ENCODE assay signal across 10 cellular contexts in genomic region chr16:66905633-66906539, GRCh38. TPM values are rescaled to one million over a fixed set of nuclear protein-coding genes. Genes with fewer than 3 reads are reported as not detected.
A peak's percentile ranks its signal among the peaks of the same experiment; 100 is the strongest.
DNase-seq lines count a peak whose midpoint lies in the region; ATAC-seq, FAIRE-seq and TF ChIP-seq lines count a peak whose summit lies in the region.
"Had no signal": no experiment of that assay in that cellular context is flagged by ENCODE, and none has a peak within 500 bp of the region (broad histone marks: within the 10 kb centered on the region; RNA-seq: fewer than 3 reads in every experiment).

No MANE protein-coding gene starts in this region.

- no peak overlapping the region for H3K9ac ChIP-seq in GM12878 (ENCODE audit: control insufficient read depth, insufficient read depth, low read length)
- H3K9ac ChIP-seq in muscle layer of colon (ENCODE audit: low read length) = no peak overlapping the region

- no peak for TF ChIP-seq CTCF in Calu3 (IDR thresholded peaks at IDR 0.05; ENCODE audit: unreplicated experiment)
- no peak for TF ChIP-seq CTCF in GM12878 (IDR thresholded peaks at IDR 0.05 in 2 of 3, conservative IDR thresholded peaks at IDR 0.05 in 1 of 3; ENCODE audit: control insufficient read depth in 2 of 3, extremely low read depth in 1 of 3, insufficient read depth in 1 of 3, low read depth in 3 of 3, low read length in 3 of 3)
- TF ChIP-seq CTCF in D721Med (IDR thresholded peaks at IDR 0.05; ENCODE audit: insufficient read depth, missing control alignments) = no peak

- no peak overlapping the region for H3K27ac ChIP-seq in GM12878 (ENCODE audit: control insufficient read depth, insufficient read depth)
- H3K27ac ChIP-seq in muscle layer of colon (ENCODE audit: low read depth, low read length) = peak overlapping the region; percentile 53
- H3K27ac ChIP-seq: neutrophil had no signal

- TF ChIP-seq POLR2A in GM12878 (IDR thresholded peaks at IDR 0.05; ENCODE audit: low read depth, low read length) = no peak

- no peak overlapping the region for H3K27ac Mint-ChIP-seq in Calu3 (ENCODE audit: unreplicated experiment)

- no peak for TF ChIP-seq RAD21 in GM12878 (IDR thresholded peaks at IDR 0.05; ENCODE audit: insufficient read depth, low read depth, low read length)

- H2AFZ ChIP-seq in GM12878 (ENCODE audit: control insufficient read depth, low read depth, low read length) = no peak overlapping the region

- H3K4me3 ChIP-seq in GM12878 = no peak overlapping the region
- H3K4me3 ChIP-seq in muscle layer of colon (ENCODE audit: low read depth in 1 of 2, low read length in 2 of 2) = peak overlapping the region in 1 of 2 donors; percentile 41

- H3K4me2 ChIP-seq in GM12878 (ENCODE audit: control insufficient read depth, insufficient read depth) = no peak overlapping the region

- CTCF ChIA-PET in Calu3 (lab: Charles Lee) = interaction anchor here (0.5 to 1.3 kb wide), 3 partner anchors 21 to 773 kb away, joined by 3 to 5 read pairs (median 3); no protein-coding TSS in a partner anchor
- CTCF ChIA-PET in GM12878 (lab: Yijun Ruan, JAX) = interaction anchor here (1.3 to 1.7 kb wide), 2 partner anchors 10 to 13 kb away, joined by 3 to 5 read pairs; partner anchors contain the start of gene CDH16

- H3K27me3 Mint-ChIP-seq in Calu3 (ENCODE audit: unreplicated experiment) = peaks cover 30% of the 10 kb centered on the region

- H3K9me3 Mint-ChIP-seq in Calu3 (ENCODE audit: low read depth, unreplicated experiment) = no peaks in the 10 kb centered on the region

- peaks cover 12% of the 10 kb centered on the region for H3K4me1 Mint-ChIP-seq in Calu3 (ENCODE audit: low read depth, unreplicated experiment)

- no peak for TF ChIP-seq EP300 in GM12878 (IDR thresholded peaks at IDR 0.05; ENCODE audit: borderline replicate concordance in 1 of 2, control insufficient read depth in 1 of 2, low read depth in 2 of 2, low read length in 2 of 2)

- no peaks in the 10 kb centered on the region for H4K20me1 ChIP-seq in GM12878 (ENCODE audit: control insufficient read depth, insufficient read depth)

- SMC1A ChIA-PET in GM12878 (lab: Charles Lee; ENCODE audit: uncharacterized antibody, unreplicated experiment) = interaction anchor here (0.8 to 1.1 kb wide), 3 partner anchors 8 to 14 kb away, joined by 3 read pairs; no protein-coding TSS in a partner anchor

- no peaks in the 10 kb centered on the region for H3K36me3 Mint-ChIP-seq in Calu3 (ENCODE audit: insufficient read depth, unreplicated experiment)

- no peaks in the 10 kb centered on the region for H3K9me3 ChIP-seq in GM12878 (replicated peaks; ENCODE audit: control insufficient read depth, insufficient read depth, low read length)
- H3K9me3 ChIP-seq in muscle layer of colon (ENCODE audit: low read length) = no peaks in the 10 kb centered on the region
- H3K9me3 ChIP-seq: neutrophil had no signal

- H3K4me1 ChIP-seq in GM12878 (ENCODE audit: control insufficient read depth, insufficient read depth, low read length) = peaks cover 4% of the 10 kb centered on the region; the same call in 1 of the 2 replicates
- H3K4me1 ChIP-seq in muscle layer of colon (ENCODE audit: insufficient read depth, low read length) = peaks cover 44% of the 10 kb centered on the region

- RAD21 ChIA-PET in GM12878 (lab: Charles Lee; ENCODE audit: unreplicated experiment) = no interaction called here

- no peaks in the 10 kb centered on the region for H3K79me2 ChIP-seq in GM12878 (ENCODE audit: control insufficient read depth, insufficient read depth, low read length)

- peak; percentile 15; the same call in 2 of the 3 replicates for ATAC-seq in GM12878
- ATAC-seq in GM21367 (IDR thresholded peaks at IDR 0.05; ENCODE audit: unreplicated experiment) = no peak
- no peak for ATAC-seq in HG02852 (IDR thresholded peaks at IDR 0.05; ENCODE audit: unreplicated experiment)

- H3K27me3 ChIP-seq in GM12878 (replicated peaks in 1 of 2; ENCODE audit: control insufficient read depth in 2 of 2, insufficient read depth in 2 of 2, low read length in 1 of 2) (no peaks in the 10 kb centered on the region; a peak in 1 of 4 replicates), muscle layer of colon (ENCODE audit: control insufficient read depth in 1 of 2, insufficient read depth in 2 of 2, low read length in 2 of 2) (no peaks in the 10 kb centered on the region)

- intact Hi-C loops in Calu3 (cut with micrococcal nuclease; ENCODE audit: unreplicated experiment) = no loop called here
- intact Hi-C loops in GM12878 (cut with micrococcal nuclease; ENCODE audit: unreplicated experiment) = no loop called here

- 46% methylated on average over 11 of the region's 11 CpGs for WGBS in GM12878 (ENCODE audit: insufficient coverage, insufficient replicate concordance, low lambda C conversion rate, missing lambda C conversion rate)

- in situ Hi-C loops in GM12878 (cut with MboI) = no loop called here

- H3K36me3 ChIP-seq in GM12878 (ENCODE audit: control insufficient read depth in 2 of 2, insufficient read depth in 2 of 2, low read length in 1 of 2) (no peaks in the 10 kb centered on the region), muscle layer of colon (ENCODE audit: insufficient read depth, low read length) (no peaks in the 10 kb centered on the region)
- H3K36me3 ChIP-seq: neutrophil had no signal

- POLR2A ChIA-PET in GM12878 (lab: Charles Lee) = no interaction called here

- FAIRE-seq in GM12878 (lab: Jason Lieb, UNC) = no peak
- FAIRE-seq in D721Med (lab: Jason Lieb, UNC) = no peak

- DNase-seq in Calu3 (peak; percentile 75), NAMALWA (ENCODE audit: low spot score) (peak; percentile 51), GM12878 (ENCODE audit: low read depth, low spot score) (no peak), SW 1271 (lab: John Stamatoyannopoulos, UW) (no peak), D721Med (ENCODE audit: insufficient read length, low spot score) (no peak)

- no peak overlapping the region for H3K4me3 Mint-ChIP-seq in Calu3 (ENCODE audit: low read depth, unreplicated experiment)

- BruUV-seq in Calu3 (replicated peaks; lab: Mats Ljungman, UMichigan) (no TSS peak), GM12878 (replicated peaks; lab: Mats Ljungman, UMichigan) (no TSS peak)

RNA-seq across cellular contexts. Expression of gene CDH16, which starts 12.8 kb away (rescaled TPM):
- total RNA-seq in Calu3 (2022) = not detected in 2 replicates
- total RNA-seq in GM12878 (2013; cell fraction: nucleolus; rRNA removed) = not detected in 2 replicates
- not detected in 2 replicates for total RNA-seq in GM12878 (2014; rRNA removed)
- total RNA-seq in GM12878 (2014; rRNA removed; fragmentation: Illumina TruSeq; extraction: Trizol) = not detected in 2 replicates
- total RNA-seq in GM12878 (2021) = not detected in 2 replicates
- not detected for polyA plus RNA-seq in GM12878 (2011; ENCODE audit: low read depth)
- 0.05 TPM in 1 of 2 replicates, not detected in the other for polyA plus RNA-seq in GM12878 (2011; rRNA removed)
- polyA plus RNA-seq in GM12878 (2011; cell fraction: cytosol; rRNA removed) = 0.04 and 0.05 TPM in 2 replicates
- polyA plus RNA-seq in GM12878 (2011; cell fraction: nucleus; rRNA removed) = 0.18 and 0.28 TPM in 2 replicates
- polyA plus RNA-seq in GM12878 (2012) = not detected in 2 replicates
- not detected in 2 replicates for polyA plus RNA-seq in GM12878 (2014; fragmentation: Illumina TruSeq; extraction: Trizol)
- polyA plus RNA-seq in GM12878 (2014; fragmentation: Nextera tagmentation; extraction: Ambion mirVana) = not detected
- not detected in 2 replicates for polyA plus RNA-seq in GM12878 (2014; rRNA removed)
- not detected for polyA plus RNA-seq in GM12878 (2016; fragmentation: Nextera tagmentation; extraction: Ambion mirVana)
- 1.2 TPM in 1 of 2 replicates, not detected in the other for polyA minus RNA-seq in GM12878 (2011; rRNA and poly(A)+ RNA removed)
- not detected in 2 replicates for polyA minus RNA-seq in GM12878 (2011; cell fraction: cytosol; rRNA and poly(A)+ RNA removed)
- not detected in 2 replicates for polyA minus RNA-seq in GM12878 (2011; cell fraction: nucleus; rRNA and poly(A)+ RNA removed)
- total RNA-seq: aorta had no signal

RNA-seq across cellular contexts. Expression of gene RRAD, which starts 19.4 kb away (rescaled TPM):
- 1.3 and 2.2 TPM in 2 replicates for total RNA-seq in Calu3 (2022)
- total RNA-seq in GM12878 (2013; cell fraction: nucleolus; rRNA removed) = 0.35 TPM in 1 of 2 replicates, not detected in the other
- total RNA-seq in GM12878 (2014; rRNA removed) = 6.5 and 8.5 TPM in 2 replicates
- total RNA-seq in GM12878 (2014; rRNA removed; fragmentation: Illumina TruSeq; extraction: Trizol) = 1.5 and 1.7 TPM in 2 replicates
- 4.0 and 4.6 TPM in 2 replicates for total RNA-seq in GM12878 (2021)
- 0.54 TPM for polyA plus RNA-seq in GM12878 (2011; ENCODE audit: low read depth)
- polyA plus RNA-seq in GM12878 (2011; rRNA removed) = 0.75 and 2.6 TPM in 2 replicates
- 2.5 and 4.2 TPM in 2 replicates for polyA plus RNA-seq in GM12878 (2011; cell fraction: cytosol; rRNA removed)
- 2.8 and 5.9 TPM in 2 replicates for polyA plus RNA-seq in GM12878 (2011; cell fraction: nucleus; rRNA removed)
- polyA plus RNA-seq in GM12878 (2012) = 1.6 and 2.1 TPM in 2 replicates
- polyA plus RNA-seq in GM12878 (2014; fragmentation: Illumina TruSeq; extraction: Trizol) = 0.41 TPM in 1 of 2 replicates, not detected in the other
- polyA plus RNA-seq in GM12878 (2014; fragmentation: Nextera tagmentation; extraction: Ambion mirVana) = under 1 TPM; 0.11 to 0.64 TPM
- 5.7 and 8.9 TPM in 2 replicates for polyA plus RNA-seq in GM12878 (2014; rRNA removed)
- 1 to 10 TPM; 3.0 to 8.3 TPM for polyA plus RNA-seq in GM12878 (2016; fragmentation: Nextera tagmentation; extraction: Ambion mirVana)
- 0.73 and 2.0 TPM in 2 replicates for polyA minus RNA-seq in GM12878 (2011; rRNA and poly(A)+ RNA removed)
- 0.83 and 1.3 TPM in 2 replicates for polyA minus RNA-seq in GM12878 (2011; cell fraction: cytosol; rRNA and poly(A)+ RNA removed)
- polyA minus RNA-seq in GM12878 (2011; cell fraction: nucleus; rRNA and poly(A)+ RNA removed) = 0.48 and 0.96 TPM in 2 replicates

RNA-seq across cellular contexts. Expression of gene PDP2, which starts 25.6 kb away (rescaled TPM):
- total RNA-seq in Calu3 (2022) = 25.0 and 27.2 TPM in 2 replicates
- 25.6 and 31.0 TPM in 2 replicates for total RNA-seq in GM12878 (2013; cell fraction: nucleolus; rRNA removed)
- total RNA-seq in GM12878 (2014; rRNA removed) = 6.3 and 6.4 TPM in 2 replicates
- 6.1 and 6.4 TPM in 2 replicates for total RNA-seq in GM12878 (2014; rRNA removed; fragmentation: Illumina TruSeq; extraction: Trizol)
- 16.4 and 19.5 TPM in 2 replicates for total RNA-seq in GM12878 (2021)
- polyA plus RNA-seq in GM12878 (2011; ENCODE audit: low read depth) = 2.4 TPM
- polyA plus RNA-seq in GM12878 (2011; rRNA removed) = 31.1 and 33.0 TPM in 2 replicates
- 21.9 and 22.4 TPM in 2 replicates for polyA plus RNA-seq in GM12878 (2011; cell fraction: cytosol; rRNA removed)
- 14.3 and 17.5 TPM in 2 replicates for polyA plus RNA-seq in GM12878 (2011; cell fraction: nucleus; rRNA removed)
- 3.7 and 6.4 TPM in 2 replicates for polyA plus RNA-seq in GM12878 (2012)
- polyA plus RNA-seq in GM12878 (2014; fragmentation: Illumina TruSeq; extraction: Trizol) = 11.4 and 19.3 TPM in 2 replicates
- polyA plus RNA-seq in GM12878 (2014; fragmentation: Nextera tagmentation; extraction: Ambion mirVana) = 1 to 10 TPM; 3.0 to 4.5 TPM
- 8.0 and 12.5 TPM in 2 replicates for polyA plus RNA-seq in GM12878 (2014; rRNA removed)
- 1 to 10 TPM; 1.9 to 4.5 TPM for polyA plus RNA-seq in GM12878 (2016; fragmentation: Nextera tagmentation; extraction: Ambion mirVana)
- polyA minus RNA-seq in GM12878 (2011; rRNA and poly(A)+ RNA removed) = 61.7 and 73.4 TPM in 2 replicates
- 9.2 and 15.0 TPM in 2 replicates for polyA minus RNA-seq in GM12878 (2011; cell fraction: cytosol; rRNA and poly(A)+ RNA removed)
- polyA minus RNA-seq in GM12878 (2011; cell fraction: nucleus; rRNA and poly(A)+ RNA removed) = 8.7 and 23.7 TPM in 2 replicates

RNA-seq across cellular contexts. Expression of gene CIAO2B, which starts 28.3 kb away (rescaled TPM):
- total RNA-seq in Calu3 (2022) (121 and 126 TPM in 2 replicates), GM12878 (2014; rRNA removed) (141 and 156 TPM in 2 replicates), GM12878 (2014; rRNA removed; fragmentation: Illumina TruSeq; extraction: Trizol) (69.3 and 77.2 TPM in 2 replicates), GM12878 (2021) (76.4 and 81.3 TPM in 2 replicates)
- total RNA-seq in GM12878 (2013; cell fraction: nucleolus; rRNA removed) = 6.3 and 6.8 TPM in 2 replicates
- polyA plus RNA-seq in GM12878 (2011; ENCODE audit: low read depth) = 70.0 TPM
- polyA plus RNA-seq in GM12878 (2011; rRNA removed) (108 and 182 TPM in 2 replicates), GM12878 (2014; fragmentation: Illumina TruSeq; extraction: Trizol) (41.2 and 86.9 TPM in 2 replicates), GM12878 (2014; fragmentation: Nextera tagmentation; extraction: Ambion mirVana) (100 to 1,000 TPM; 101 to 120 TPM), GM12878 (2014; rRNA removed) (198 and 225 TPM in 2 replicates), GM12878 (2016; fragmentation: Nextera tagmentation; extraction: Ambion mirVana) (100 to 1,000 TPM; 226 to 241 TPM)
- polyA plus RNA-seq in GM12878 (2011; cell fraction: cytosol; rRNA removed) = 291 and 399 TPM in 2 replicates
- polyA plus RNA-seq in GM12878 (2011; cell fraction: nucleus; rRNA removed) = 147 and 186 TPM in 2 replicates
- polyA plus RNA-seq in GM12878 (2012) = 125 and 149 TPM in 2 replicates
- 145 and 173 TPM in 2 replicates for polyA minus RNA-seq in GM12878 (2011; rRNA and poly(A)+ RNA removed)
- polyA minus RNA-seq in GM12878 (2011; cell fraction: cytosol; rRNA and poly(A)+ RNA removed) = 39.5 and 46.1 TPM in 2 replicates
- 18.0 and 23.7 TPM in 2 replicates for polyA minus RNA-seq in GM12878 (2011; cell fraction: nucleus; rRNA and poly(A)+ RNA removed)

RNA-seq across cellular contexts. Expression of gene CES2, which starts 29.4 kb away (rescaled TPM):
- total RNA-seq in Calu3 (2022) = 58.7 and 61.1 TPM in 2 replicates
- total RNA-seq in GM12878 (2013; cell fraction: nucleolus; rRNA removed) = 49.9 and 51.4 TPM in 2 replicates
- total RNA-seq in GM12878 (2014; rRNA removed) = 31.1 and 33.7 TPM in 2 replicates
- 15.1 and 17.0 TPM in 2 replicates for total RNA-seq in GM12878 (2014; rRNA removed; fragmentation: Illumina TruSeq; extraction: Trizol)
- 26.9 and 33.2 TPM in 2 replicates for total RNA-seq in GM12878 (2021)
- 9.2 TPM for polyA plus RNA-seq in GM12878 (2011; ENCODE audit: low read depth)
- 9.8 and 14.1 TPM in 2 replicates for polyA plus RNA-seq in GM12878 (2011; rRNA removed)
- 16.1 and 24.3 TPM in 2 replicates for polyA plus RNA-seq in GM12878 (2011; cell fraction: cytosol; rRNA removed)
- polyA plus RNA-seq in GM12878 (2011; cell fraction: nucleus; rRNA removed) = 19.5 and 23.8 TPM in 2 replicates
- polyA plus RNA-seq in GM12878 (2012) = 15.2 and 16.7 TPM in 2 replicates
- 16.6 and 19.6 TPM in 2 replicates for polyA plus RNA-seq in GM12878 (2014; fragmentation: Illumina TruSeq; extraction: Trizol)
- 1 to 10 TPM; 1.6 to 2.4 TPM for polyA plus RNA-seq in GM12878 (2014; fragmentation: Nextera tagmentation; extraction: Ambion mirVana)
- polyA plus RNA-seq in GM12878 (2014; rRNA removed) = 24.0 and 28.8 TPM in 2 replicates
- polyA plus RNA-seq in GM12878 (2016; fragmentation: Nextera tagmentation; extraction: Ambion mirVana) = 10 to 100 TPM; 22.5 to 25.1 TPM
- 15.9 and 34.4 TPM in 2 replicates for polyA minus RNA-seq in GM12878 (2011; rRNA and poly(A)+ RNA removed)
- polyA minus RNA-seq in GM12878 (2011; cell fraction: cytosol; rRNA and poly(A)+ RNA removed) = 4.7 and 13.8 TPM in 2 replicates
- 23.1 and 35.8 TPM in 2 replicates for polyA minus RNA-seq in GM12878 (2011; cell fraction: nucleus; rRNA and poly(A)+ RNA removed)

Comparison
In these comparisons a context has a peak if more than half of its experiments do, and no peak if none do; other contexts are left out.
1. DNase-seq: peak in Calu3 (single experiment) and NAMALWA (single experiment); none in GM12878 (single experiment), SW 1271 (0 of 2) and D721Med (single experiment).